10 cellular contexts compared by ENCODE assay signal in genomic region chr10:110165239-110165638, GRCh38.
"Had no signal": no experiment of that assay in that cellular context is flagged by ENCODE, and none has a peak within 500 bp of the region (broad histone marks: within the 10 kb centered on the region; RNA-seq: fewer than 3 reads in every experiment).

No MANE protein-coding gene starts in this region.

- DNase-seq: activated gamma-delta T cell treated with Interleukin-2 at 50 U/mL for 16 hours; activated T-cell treated with anti-CD3 and anti-CD28 coated beads, Interleukin-2, amount 50 U/mL, for 4 hours; immature natural killer cell; mesendoderm; natural killer cell; posterior cingulate gyrus; SW 1271; thyroid gland had no signal

- H3K27ac Mint-ChIP-seq: immature natural killer cell, natural killer cell, WTC11 had no signal

- H3K9me3 Mint-ChIP-seq: activated T-cell treated with anti-CD3 and anti-CD28 coated beads, Interleukin-2, amount 50 U/mL, for 4 hours; natural killer cell; WTC11 had no signal

- H3K36me3 ChIP-seq: thyroid gland had no signal

- H3K27ac ChIP-seq: skin epidermis, thyroid gland had no signal

- H3K4me3 Mint-ChIP-seq: activated T-cell treated with anti-CD3 and anti-CD28 coated beads, Interleukin-2, amount 50 U/mL, for 4 hours; immature natural killer cell; natural killer cell; WTC11 had no signal

- H3K36me3 Mint-ChIP-seq: immature natural killer cell, natural killer cell, WTC11 had no signal

- ATAC-seq: natural killer cell, WTC11 had no signal

- H3K9me3 ChIP-seq: thyroid gland had no signal

- H3K4me3 ChIP-seq: skin epidermis, thyroid gland had no signal
